ENCODE assay signal across 14 cellular contexts in the genomic region with DNA sequence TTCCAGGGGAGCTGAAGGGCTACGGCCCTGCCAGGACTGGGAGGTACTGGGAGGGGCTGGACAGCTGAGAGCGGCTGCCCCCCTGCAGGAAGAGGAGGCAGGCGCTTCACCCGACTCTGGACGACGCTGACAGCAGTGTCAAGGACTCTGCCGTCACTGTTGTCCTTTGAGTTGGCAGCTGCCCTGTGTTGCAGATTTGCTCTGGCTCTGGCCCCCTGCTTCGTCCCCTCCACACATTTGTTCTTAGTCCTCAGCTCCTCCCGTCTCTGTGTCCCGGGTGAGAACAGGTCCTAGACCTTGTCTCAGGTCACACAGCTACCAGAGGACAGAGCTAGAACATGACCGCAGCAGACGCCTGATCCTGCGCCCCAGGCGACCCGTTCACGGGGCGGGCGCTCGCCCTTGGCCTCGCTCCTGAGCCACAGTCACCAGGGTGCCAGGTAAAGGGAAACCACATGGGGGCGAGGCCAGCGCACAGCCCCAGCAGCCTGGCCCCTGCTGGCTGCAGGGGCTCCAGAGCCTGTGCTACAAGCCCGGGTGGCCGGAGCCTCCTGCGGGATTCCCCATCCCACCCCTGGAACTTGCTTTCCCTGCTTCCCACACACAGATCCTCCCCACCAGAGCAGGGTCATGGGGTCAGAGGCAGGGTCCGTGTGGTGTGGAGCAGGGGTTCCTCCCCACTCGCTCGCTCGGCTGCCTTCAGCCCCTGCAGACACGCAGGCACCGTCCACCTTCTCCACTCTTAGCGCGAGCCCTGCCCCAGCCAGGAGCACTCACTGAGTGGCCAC. TPM values are rescaled to one million over a fixed set of nuclear protein-coding genes. Genes with fewer than 3 reads are reported as not detected.
DNase-seq lines count a peak whose midpoint lies in the region; ATAC-seq, FAIRE-seq and TF ChIP-seq lines count a peak whose summit lies in the region.
"Had no signal": no experiment of that assay in that cellular context is flagged by ENCODE, and none has a peak within 500 bp of the region (broad histone marks: within the 10 kb centered on the region; RNA-seq: fewer than 3 reads in every experiment).

No MANE protein-coding gene starts in this region.

- FAIRE-seq in astrocyte (lab: Jason Lieb, UNC) (no peak), HepG2 (lab: Jason Lieb, UNC) (no peak)

- peaks cover 4% of the 10 kb centered on the region for H3K36me3 Mint-ChIP-seq in activated CD8-positive, alpha-beta T cell treated with anti-CD3 and anti-CD28 coated beads, Interleukin-2, amount 10 ng/mL, durations not matched to agents 7 days and 5 days (ENCODE audit: low read depth)
- H3K36me3 Mint-ChIP-seq in activated CD8-positive, alpha-beta T cell treated with anti-CD3 and anti-CD28 coated beads for 36 hours (ENCODE audit: low read depth): no peaks in the 10 kb centered on the region
- H3K36me3 Mint-ChIP-seq in astrocyte (ENCODE audit: low read depth, unreplicated experiment): peaks cover 2% of the 10 kb centered on the region
- H3K36me3 Mint-ChIP-seq in stimulated activated naive B cell treated with anti-CD40 and anti-IgM and Interleukin-4, amounts not matched to agents 10 μg/mL and 1 μg/mL and 100 μg/mL, for 72 hours: peaks cover 4 to 5% of the 10 kb centered on the region in 2 donors

- DNase-seq in activated CD8-positive, alpha-beta T cell treated with anti-CD3 and anti-CD28 coated beads, Interleukin-2, amount 10 ng/mL, durations not matched to agents 7 days and 5 days: no peak
- no peak for DNase-seq in activated CD8-positive, alpha-beta T cell treated with anti-CD3 and anti-CD28 coated beads for 36 hours
- no peak for DNase-seq in astrocyte (ENCODE audit: low read depth)
- DNase-seq in HepG2 (ENCODE audit: low spot score): peak; percentile 48
- DNase-seq in stimulated activated naive B cell treated with anti-CD40 and anti-IgM and Interleukin-4, amounts not matched to agents 10 μg/mL and 1 μg/mL and 100 μg/mL, for 72 hours: no peak
- no peak for DNase-seq in globus pallidus (ENCODE audit: low spot score)
- no peak for DNase-seq in DMS 273 (lab: John Stamatoyannopoulos, UW; ENCODE audit: unreplicated experiment)
- no peak for DNase-seq in NCI-H526 treated with DMSO at 0.1 percent for 48 hours (lab: John Stamatoyannopoulos, UW)
- DNase-seq: activated CD4-positive, alpha-beta T cell treated with anti-CD3 and anti-CD28 coated beads, Interleukin-2, amount 50 U/mL, for 1 hour; amniotic stem cell; KG1; midbrain; SW 1271 had no signal

- H3K27ac ChIP-seq in astrocyte (ENCODE audit: low read depth, low read length) (no peak overlapping the region), HepG2 (ENCODE audit: extremely low read length, insufficient read depth, low read length) (no peak overlapping the region)
- H3K27ac ChIP-seq: hepatocyte had no signal

- no peak for TF ChIP-seq EP300 in HepG2 (IDR thresholded peaks at IDR 0.05; ENCODE audit: low read depth in 2 of 2, low read length in 2 of 2)
- no peak for TF ChIP-seq EP300 in HepG2 (CRISPR knock-in tag; IDR thresholded peaks at IDR 0.05; ENCODE audit: borderline replicate concordance)

- H3K9me3 ChIP-seq in astrocyte (ENCODE audit: insufficient read depth, low read depth, low read length) (no peaks in the 10 kb centered on the region), HepG2 (ENCODE audit: low read length) (no peaks in the 10 kb centered on the region)

- H3K4me3 Mint-ChIP-seq in activated CD8-positive, alpha-beta T cell treated with anti-CD3 and anti-CD28 coated beads, Interleukin-2, amount 10 ng/mL, durations not matched to agents 7 days and 5 days: no peak overlapping the region
- no peak overlapping the region for H3K4me3 Mint-ChIP-seq in activated CD8-positive, alpha-beta T cell treated with anti-CD3 and anti-CD28 coated beads for 36 hours
- peak overlapping the region; percentile 50 for H3K4me3 Mint-ChIP-seq in astrocyte (ENCODE audit: unreplicated experiment)
- H3K4me3 Mint-ChIP-seq in stimulated activated naive B cell treated with anti-CD40 and anti-IgM and Interleukin-4, amounts not matched to agents 10 μg/mL and 1 μg/mL and 100 μg/mL, for 72 hours: peak overlapping the region in 1 of 2 donors; percentile 19

- CTCF ChIA-PET in activated CD8-positive, alpha-beta T cell treated with anti-CD3 and anti-CD28 coated beads, Interleukin-2, amount 10 ng/mL, durations not matched to agents 7 days and 5 days (lab: Charles Lee): no interaction called here
- CTCF ChIA-PET in activated CD8-positive, alpha-beta T cell treated with anti-CD3 and anti-CD28 coated beads for 36 hours (lab: Charles Lee): no interaction called here
- CTCF ChIA-PET in HepG2 (lab: Yijun Ruan, JAX; ENCODE audit: low intra/inter-chr PET ratio, low total read pairs): interaction anchor here (0.5 kb wide), 1 partner anchor 75 kb away, joined by 3 read pairs; no protein-coding TSS in a partner anchor

- H3K4me1 Mint-ChIP-seq in activated CD8-positive, alpha-beta T cell treated with anti-CD3 and anti-CD28 coated beads, Interleukin-2, amount 10 ng/mL, durations not matched to agents 7 days and 5 days (ENCODE audit: low read depth): peaks cover 27% of the 10 kb centered on the region
- H3K4me1 Mint-ChIP-seq in activated CD8-positive, alpha-beta T cell treated with anti-CD3 and anti-CD28 coated beads for 36 hours (ENCODE audit: low read depth): peaks cover 14% of the 10 kb centered on the region
- H3K4me1 Mint-ChIP-seq in astrocyte (ENCODE audit: low read depth, unreplicated experiment): no peaks in the 10 kb centered on the region
- H3K4me1 Mint-ChIP-seq in stimulated activated naive B cell treated with anti-CD40 and anti-IgM and Interleukin-4, amounts not matched to agents 10 μg/mL and 1 μg/mL and 100 μg/mL, for 72 hours: peaks cover 10 to 24% of the 10 kb centered on the region in 2 donors

- in situ Hi-C loops in HepG2 (cut with HindIII; ENCODE audit: extremely low pct_ligation_motif_present, low pct_unique_long_range_greater_than_20kb): no loop called here

- TF ChIP-seq CTCF in activated CD8-positive, alpha-beta T cell treated with anti-CD3 and anti-CD28 coated beads for 36 hours (IDR thresholded peaks at IDR 0.05): no peak
- TF ChIP-seq CTCF in astrocyte (IDR thresholded peaks at IDR 0.05; ENCODE audit: insufficient read depth, low read depth, low read length) (no peak), HepG2 (CRISPR knock-in tag; IDR thresholded peaks at IDR 0.05) (peak; percentile 55)

- H2AFZ ChIP-seq in astrocyte (ENCODE audit: low read depth, low read length) (no peak overlapping the region), HepG2 (ENCODE audit: low read length) (no peak overlapping the region)
- H2AFZ ChIP-seq: hepatocyte had no signal

- H3K4me3 ChIP-seq in astrocyte (ENCODE audit: insufficient read depth, low read depth, low read length) (no peak overlapping the region), HepG2 (replicated peaks in 1 of 3; ENCODE audit: insufficient read depth in 1 of 3, low read depth in 2 of 3, low read length in 3 of 3) (peak overlapping the region; percentile 27 to 68 (median 43))
- H3K4me3 ChIP-seq: hepatocyte had no signal

- POLR2A ChIA-PET in activated CD8-positive, alpha-beta T cell treated with anti-CD3 and anti-CD28 coated beads, Interleukin-2, amount 10 ng/mL, durations not matched to agents 7 days and 5 days (lab: Charles Lee): interaction anchor here (0.6 kb wide), 1 partner anchor 26 kb away, joined by 5 read pairs; no protein-coding TSS in a partner anchor
- POLR2A ChIA-PET in activated CD8-positive, alpha-beta T cell treated with anti-CD3 and anti-CD28 coated beads for 36 hours (lab: Charles Lee): interaction anchor here (1.3 to 2.0 kb wide), 4 partner anchors 9 to 23 kb away, joined by 3 to 5 read pairs (median 4); a partner anchor contains a TSS
- POLR2A ChIA-PET in HepG2 (lab: Yijun Ruan, JAX): interaction anchor here (1.0 to 2.9 kb wide), 6 partner anchors 10 to 69 kb away, joined by 3 to 15 read pairs (median 4); a partner anchor contains a TSS

- H3K79me2 ChIP-seq in astrocyte (ENCODE audit: insufficient read depth, low read length): no peaks in the 10 kb centered on the region
- H3K79me2 ChIP-seq in HepG2 (ENCODE audit: insufficient read depth, low read length): no peaks in the 10 kb centered on the region
- H3K79me2 ChIP-seq: hepatocyte had no signal

- TF ChIP-seq POLR2A in HepG2 (IDR thresholded peaks at IDR 0.05; ENCODE audit: insufficient read depth in 1 of 2, low read depth in 2 of 2, low read length in 2 of 2): no peak

- peak overlapping the region; percentile 1 for H3K27ac Mint-ChIP-seq in activated CD8-positive, alpha-beta T cell treated with anti-CD3 and anti-CD28 coated beads, Interleukin-2, amount 10 ng/mL, durations not matched to agents 7 days and 5 days
- H3K27ac Mint-ChIP-seq in activated CD8-positive, alpha-beta T cell treated with anti-CD3 and anti-CD28 coated beads for 36 hours: no peak overlapping the region
- H3K27ac Mint-ChIP-seq in astrocyte (ENCODE audit: unreplicated experiment): no peak overlapping the region
- H3K27ac Mint-ChIP-seq in stimulated activated naive B cell treated with anti-CD40 and anti-IgM and Interleukin-4, amounts not matched to agents 10 μg/mL and 1 μg/mL and 100 μg/mL, for 72 hours: peak overlapping the region; percentile 51

- peak; percentile 62 for TF ChIP-seq RAD21 in HepG2 (CRISPR knock-in tag; IDR thresholded peaks at IDR 0.05)

- H3K27me3 Mint-ChIP-seq in activated CD8-positive, alpha-beta T cell treated with anti-CD3 and anti-CD28 coated beads, Interleukin-2, amount 10 ng/mL, durations not matched to agents 7 days and 5 days (ENCODE audit: low read depth): no peaks in the 10 kb centered on the region
- H3K27me3 Mint-ChIP-seq in activated CD8-positive, alpha-beta T cell treated with anti-CD3 and anti-CD28 coated beads for 36 hours: no peaks in the 10 kb centered on the region
- H3K27me3 Mint-ChIP-seq in astrocyte (ENCODE audit: low read depth, unreplicated experiment): peaks cover 35% of the 10 kb centered on the region
- no peaks in the 10 kb centered on the region for H3K27me3 Mint-ChIP-seq in stimulated activated naive B cell treated with anti-CD40 and anti-IgM and Interleukin-4, amounts not matched to agents 10 μg/mL and 1 μg/mL and 100 μg/mL, for 72 hours

- H3K27me3 ChIP-seq in astrocyte (ENCODE audit: insufficient read depth, low read length): peaks cover 8% of the 10 kb centered on the region
- H3K27me3 ChIP-seq in HepG2 (ENCODE audit: control insufficient read depth in 1 of 2, insufficient read depth in 2 of 2, low read length in 2 of 2): peaks cover 0 to 4% of the 10 kb centered on the region in 2 experiments; a peak in 1 of 5 replicates
- H3K27me3 ChIP-seq: hepatocyte had no signal

- ATAC-seq in activated CD8-positive, alpha-beta T cell treated with anti-CD3 and anti-CD28 coated beads, Interleukin-2, amount 10 ng/mL, durations not matched to agents 7 days and 5 days: no peak
- ATAC-seq in activated CD8-positive, alpha-beta T cell treated with anti-CD3 and anti-CD28 coated beads for 36 hours: no peak
- peak; percentile 88 for ATAC-seq in HepG2
- no peak for ATAC-seq in stimulated activated naive B cell treated with anti-CD40 and anti-IgM and Interleukin-4, amounts not matched to agents 10 μg/mL and 1 μg/mL and 100 μg/mL, for 72 hours (replicated peaks)

- no peaks in the 10 kb centered on the region for H3K9me3 Mint-ChIP-seq in activated CD8-positive, alpha-beta T cell treated with anti-CD3 and anti-CD28 coated beads, Interleukin-2, amount 10 ng/mL, durations not matched to agents 7 days and 5 days (ENCODE audit: insufficient read depth)
- no peaks in the 10 kb centered on the region for H3K9me3 Mint-ChIP-seq in activated CD8-positive, alpha-beta T cell treated with anti-CD3 and anti-CD28 coated beads for 36 hours
- H3K9me3 Mint-ChIP-seq in astrocyte (ENCODE audit: unreplicated experiment): no peaks in the 10 kb centered on the region
- H3K9me3 Mint-ChIP-seq in stimulated activated naive B cell treated with anti-CD40 and anti-IgM and Interleukin-4, amounts not matched to agents 10 μg/mL and 1 μg/mL and 100 μg/mL, for 72 hours: no peaks in the 10 kb centered on the region

- intact Hi-C loops in activated CD8-positive, alpha-beta T cell treated with anti-CD3 and anti-CD28 coated beads for 36 hours (cut with micrococcal nuclease): no loop called here
- intact Hi-C loops in HepG2 (cut with micrococcal nuclease; ENCODE audit: unreplicated experiment): loop anchor here (2.0 kb wide), 1 partner anchor 24 kb away; no protein-coding TSS in a partner anchor

- H4K20me1 ChIP-seq in astrocyte (ENCODE audit: insufficient read depth, low read length) (peaks cover 19% of the 10 kb centered on the region), HepG2 (ENCODE audit: insufficient read depth, low read length) (no peaks in the 10 kb centered on the region)

- no TSS peak for BruUV-seq in HepG2 (replicated peaks; lab: Mats Ljungman, UMichigan)

- H3K9ac ChIP-seq in astrocyte (ENCODE audit: low read length) (no peak overlapping the region), HepG2 (ENCODE audit: insufficient read depth, low read depth, low read length) (peak overlapping the region; percentile 40; the same call in 1 of the 2 replicates)

- no peak overlapping the region for H3K4me2 ChIP-seq in astrocyte (ENCODE audit: low read length)
- H3K4me2 ChIP-seq in HepG2 (ENCODE audit: low read depth, low read length): peak overlapping the region; percentile 83
- H3K4me2 ChIP-seq: hepatocyte had no signal

- 18% methylated on average over 12 of the region's 33 CpGs for WGBS in HepG2 (ENCODE audit: low lambda C conversion rate)

- H3K36me3 ChIP-seq in astrocyte (ENCODE audit: insufficient read depth, low read length) (no peaks in the 10 kb centered on the region), HepG2 (replicated peaks in 1 of 2; ENCODE audit: control insufficient read depth in 1 of 2, insufficient read depth in 2 of 2, low read length in 2 of 2) (no peaks in the 10 kb centered on the region)

- H3K4me1 ChIP-seq in astrocyte (ENCODE audit: insufficient read depth, low read length) (no peaks in the 10 kb centered on the region), HepG2 (ENCODE audit: insufficient read depth, low read length) (peaks cover 52% of the 10 kb centered on the region)

RNA-seq across cellular contexts. Expression of a gene that starts 10.7 kb away (rescaled TPM):
- total RNA-seq in activated CD8-positive, alpha-beta T cell treated with anti-CD3 and anti-CD28 coated beads, Interleukin-2, amount 10 ng/mL, durations not matched to agents 7 days and 5 days: 10 to 100 TPM; 15.6 to 17.2 TPM
- 10 to 100 TPM; 16.5 to 16.8 TPM for total RNA-seq in activated CD8-positive, alpha-beta T cell treated with anti-CD3 and anti-CD28 coated beads for 36 hours
- total RNA-seq in astrocyte (8.4 and 9.3 TPM in 2 replicates), HepG2 (2016; rRNA removed; fragmentation: Illumina TruSeq; extraction: Trizol) (5.7 and 6.8 TPM in 2 replicates)
- 14.2 and 15.4 TPM in 2 replicates for total RNA-seq in HepG2 (2016; cell fraction: cytosol; rRNA removed; fragmentation: Illumina TruSeq; extraction: Trizol; ENCODE audit: low read depth)
- 4.1 and 7.4 TPM in 2 replicates for total RNA-seq in HepG2 (2016; cell fraction: insoluble cytoplasmic fraction; rRNA removed; fragmentation: Illumina TruSeq; extraction: Trizol)
- total RNA-seq in HepG2 (2016; cell fraction: membrane; rRNA removed; fragmentation: Illumina TruSeq; extraction: Trizol): 8.5 and 9.7 TPM in 2 replicates
- 10.3 and 12.7 TPM in 2 replicates for total RNA-seq in HepG2 (2016; cell fraction: nucleus; rRNA removed; fragmentation: Illumina TruSeq; extraction: Trizol)
- 4.4 and 4.8 TPM in 2 replicates for polyA plus RNA-seq in HepG2 (2011; rRNA removed)
- polyA plus RNA-seq in HepG2 (2011; cell fraction: cytosol; rRNA removed): 1.9 and 3.0 TPM in 2 replicates
- polyA plus RNA-seq in HepG2 (2011; cell fraction: nucleus; rRNA removed): 40.2 and 52.1 TPM in 2 replicates
- polyA plus RNA-seq in HepG2 (2012): 4.8 and 5.9 TPM in 2 replicates
- 0.46 and 0.69 TPM in 2 replicates for polyA plus RNA-seq in HepG2 (2016; cell fraction: cytosol; fragmentation: Illumina TruSeq; extraction: Trizol; ENCODE audit: low read depth)
- 4.0 and 5.3 TPM in 2 replicates for polyA plus RNA-seq in HepG2 (2016; cell fraction: insoluble cytoplasmic fraction; fragmentation: Illumina TruSeq; extraction: Trizol; ENCODE audit: low read depth)
- 1.4 and 1.6 TPM in 2 replicates for polyA plus RNA-seq in HepG2 (2016; cell fraction: membrane; fragmentation: Illumina TruSeq; extraction: Trizol; ENCODE audit: low read depth)
- 30.1 and 30.8 TPM in 2 replicates for polyA plus RNA-seq in HepG2 (2016; cell fraction: nucleus; fragmentation: Illumina TruSeq; extraction: Trizol; ENCODE audit: insufficient read depth, low read depth)
- 13.1 TPM in 2 replicates for polyA minus RNA-seq in HepG2 (2011; rRNA and poly(A)+ RNA removed; ENCODE audit: low replicate concordance)
- polyA minus RNA-seq in HepG2 (2011; cell fraction: cytosol; rRNA and poly(A)+ RNA removed): 4.6 and 4.9 TPM in 2 replicates
- 14.7 and 15.8 TPM in 2 replicates for polyA minus RNA-seq in HepG2 (2011; cell fraction: nucleus; rRNA and poly(A)+ RNA removed)

RNA-seq across cellular contexts. Expression of a gene that starts 42.8 kb away (rescaled TPM):
- 100 to 1,000 TPM; 343 to 360 TPM for total RNA-seq in activated CD8-positive, alpha-beta T cell treated with anti-CD3 and anti-CD28 coated beads, Interleukin-2, amount 10 ng/mL, durations not matched to agents 7 days and 5 days
- total RNA-seq in activated CD8-positive, alpha-beta T cell treated with anti-CD3 and anti-CD28 coated beads for 36 hours: 100 to 1,000 TPM; 290 to 299 TPM
- total RNA-seq in astrocyte (3.1 and 4.4 TPM in 2 replicates), HepG2 (2016; rRNA removed; fragmentation: Illumina TruSeq; extraction: Trizol) (6.2 and 6.9 TPM in 2 replicates)
- total RNA-seq in HepG2 (2016; cell fraction: cytosol; rRNA removed; fragmentation: Illumina TruSeq; extraction: Trizol; ENCODE audit: low read depth): 2.4 and 4.5 TPM in 2 replicates
- total RNA-seq in HepG2 (2016; cell fraction: insoluble cytoplasmic fraction; rRNA removed; fragmentation: Illumina TruSeq; extraction: Trizol): 5.5 and 6.9 TPM in 2 replicates
- 5.4 and 6.7 TPM in 2 replicates for total RNA-seq in HepG2 (2016; cell fraction: membrane; rRNA removed; fragmentation: Illumina TruSeq; extraction: Trizol)
- 4.9 and 5.4 TPM in 2 replicates for total RNA-seq in HepG2 (2016; cell fraction: nucleus; rRNA removed; fragmentation: Illumina TruSeq; extraction: Trizol)
- 8.8 and 11.7 TPM in 2 replicates for polyA plus RNA-seq in HepG2 (2011; rRNA removed)
- polyA plus RNA-seq in HepG2 (2011; cell fraction: cytosol; rRNA removed): 6.5 and 7.2 TPM in 2 replicates
- polyA plus RNA-seq in HepG2 (2011; cell fraction: nucleus; rRNA removed): 30.5 and 35.5 TPM in 2 replicates
- 6.4 and 8.3 TPM in 2 replicates for polyA plus RNA-seq in HepG2 (2012)
- 3.7 and 4.2 TPM in 2 replicates for polyA plus RNA-seq in HepG2 (2016; cell fraction: cytosol; fragmentation: Illumina TruSeq; extraction: Trizol; ENCODE audit: low read depth)
- polyA plus RNA-seq in HepG2 (2016; cell fraction: insoluble cytoplasmic fraction; fragmentation: Illumina TruSeq; extraction: Trizol; ENCODE audit: low read depth): 5.7 and 8.4 TPM in 2 replicates
- polyA plus RNA-seq in HepG2 (2016; cell fraction: membrane; fragmentation: Illumina TruSeq; extraction: Trizol; ENCODE audit: low read depth): 4.3 and 4.4 TPM in 2 replicates
- polyA plus RNA-seq in HepG2 (2016; cell fraction: nucleus; fragmentation: Illumina TruSeq; extraction: Trizol; ENCODE audit: insufficient read depth, low read depth): 13.3 and 15.1 TPM in 2 replicates
- 7.0 and 40.0 TPM in 2 replicates for polyA minus RNA-seq in HepG2 (2011; rRNA and poly(A)+ RNA removed; ENCODE audit: low replicate concordance)
- 5.6 and 6.2 TPM in 2 replicates for polyA minus RNA-seq in HepG2 (2011; cell fraction: cytosol; rRNA and poly(A)+ RNA removed)
- 8.2 and 11.2 TPM in 2 replicates for polyA minus RNA-seq in HepG2 (2011; cell fraction: nucleus; rRNA and poly(A)+ RNA removed)

Comparison
In these comparisons a context has a peak if more than half of its experiments do, and no peak if none do; other contexts are left out.
1. H3K27ac Mint-ChIP-seq: peak in activated CD8-positive, alpha-beta T cell treated with anti-CD3 and anti-CD28 coated beads, Interleukin-2, amount 10 ng/mL, durations not matched to agents 7 days and 5 days (single experiment) and stimulated activated naive B cell treated with anti-CD40 and anti-IgM and Interleukin-4, amounts not matched to agents 10 μg/mL and 1 μg/mL and 100 μg/mL, for 72 hours (single experiment); none in activated CD8-positive, alpha-beta T cell treated with anti-CD3 and anti-CD28 coated beads for 36 hours (single experiment) and astrocyte (single experiment).
2. RNA of a gene that starts 42.8 kb away (total RNA-seq): 343 to 360 TPM in activated CD8-positive, alpha-beta T cell treated with anti-CD3 and anti-CD28 coated beads, Interleukin-2, amount 10 ng/mL, durations not matched to agents 7 days and 5 days and 290 to 299 TPM in activated CD8-positive, alpha-beta T cell treated with anti-CD3 and anti-CD28 coated beads for 36 hours; 2.4 to 6.9 TPM in HepG2 and 3.1 to 4.4 TPM in astrocyte; every median in the first group is over 10 times any median in the second.